ENCODE assay signal across 8 cellular contexts in genomic region chr19:6048808-6049405, GRCh38.
DNase-seq lines count a peak whose midpoint lies in the region; ATAC-seq, FAIRE-seq and TF ChIP-seq lines count a peak whose summit lies in the region.

No MANE protein-coding gene starts in this region.

- TF ChIP-seq POLR2A in NB4 (IDR thresholded peaks at IDR 0.05; ENCODE audit: extremely low read depth, insufficient read length): no peak

- H3K4me3 Mint-ChIP-seq in activated naive CD4-positive, alpha-beta T cell treated with anti-CD3 and anti-CD28 coated beads, Interleukin-2, amount 10 ng/mL, durations not matched to agents 7 days and 5 days: no peak overlapping the region
- H3K4me3 Mint-ChIP-seq in progenitor cell of endocrine pancreas (ENCODE audit: low read depth): no peak overlapping the region

- TF ChIP-seq CTCF in GM12873 (IDR thresholded peaks at IDR 0.05; ENCODE audit: insufficient read depth, low read depth, low read length, missing control alignments) (peak; percentile 89), NB4 (IDR thresholded peaks at IDR 0.05; ENCODE audit: low read depth, low read length) (peak; percentile 67), progenitor cell of endocrine pancreas (IDR thresholded peaks at IDR 0.05; ENCODE audit: unreplicated experiment) (peak; percentile 82)

- peaks cover 4% of the 10 kb centered on the region for H3K4me1 Mint-ChIP-seq in activated naive CD4-positive, alpha-beta T cell treated with anti-CD3 and anti-CD28 coated beads, Interleukin-2, amount 10 ng/mL, durations not matched to agents 7 days and 5 days
- H3K4me1 Mint-ChIP-seq in progenitor cell of endocrine pancreas (ENCODE audit: low read depth): peaks cover 11% of the 10 kb centered on the region

- intact Hi-C loops in head of caudate nucleus (cut with DNase I): loop anchor here (2.0 kb wide), 1 partner anchor 78 kb away; no protein-coding TSS in a partner anchor

- no peaks in the 10 kb centered on the region for H3K9me3 Mint-ChIP-seq in activated naive CD4-positive, alpha-beta T cell treated with anti-CD3 and anti-CD28 coated beads, Interleukin-2, amount 10 ng/mL, durations not matched to agents 7 days and 5 days
- H3K9me3 Mint-ChIP-seq in progenitor cell of endocrine pancreas (ENCODE audit: low read depth): peaks cover 14% of the 10 kb centered on the region

- H3K4me3 ChIP-seq in NB4 (ENCODE audit: low read depth, low read length): no peak overlapping the region

- H3K36me3 Mint-ChIP-seq in activated naive CD4-positive, alpha-beta T cell treated with anti-CD3 and anti-CD28 coated beads, Interleukin-2, amount 10 ng/mL, durations not matched to agents 7 days and 5 days: no peaks in the 10 kb centered on the region
- H3K36me3 Mint-ChIP-seq in progenitor cell of endocrine pancreas (ENCODE audit: insufficient read depth): peaks cover 10% of the 10 kb centered on the region

- H3K27me3 Mint-ChIP-seq in activated naive CD4-positive, alpha-beta T cell treated with anti-CD3 and anti-CD28 coated beads, Interleukin-2, amount 10 ng/mL, durations not matched to agents 7 days and 5 days: peaks cover 12% of the 10 kb centered on the region
- H3K27me3 Mint-ChIP-seq in progenitor cell of endocrine pancreas: no peaks in the 10 kb centered on the region

- DNase-seq in NB4 (ENCODE audit: low read depth): peak; percentile 74
- peak; percentile 67 for DNase-seq in SKM-1 (lab: John Stamatoyannopoulos, UW; ENCODE audit: unreplicated experiment)
- peak; percentile 87 for DNase-seq in activated naive CD4-positive, alpha-beta T cell treated with anti-CD3 and anti-CD28 coated beads, Interleukin-2, amount 10 ng/mL, durations not matched to agents 7 days and 5 days
- peak; percentile 51 to 90 (median 76) for DNase-seq in head of caudate nucleus
- DNase-seq in progenitor cell of endocrine pancreas (ENCODE audit: low spot score, unreplicated experiment): peak; percentile 68
- peak; percentile 77 for DNase-seq in urothelium cell line (ENCODE audit: low spot score)

- ATAC-seq in HG03039 (IDR thresholded peaks at IDR 0.05; ENCODE audit: unreplicated experiment): no peak

- CTCF ChIA-PET in activated naive CD4-positive, alpha-beta T cell treated with anti-CD3 and anti-CD28 coated beads, Interleukin-2, amount 10 ng/mL, durations not matched to agents 7 days and 5 days (lab: Charles Lee): interaction anchor here (0.6 to 3.7 kb wide), 12 partner anchors 12 to 249 kb away, joined by 3 to 73 read pairs (median 4); no protein-coding TSS in a partner anchor

- FAIRE-seq in urothelium cell line (lab: Jason Lieb, UNC): no peak

- no peak overlapping the region for H3K27ac Mint-ChIP-seq in activated naive CD4-positive, alpha-beta T cell treated with anti-CD3 and anti-CD28 coated beads, Interleukin-2, amount 10 ng/mL, durations not matched to agents 7 days and 5 days
- H3K27ac Mint-ChIP-seq in progenitor cell of endocrine pancreas: no peak overlapping the region
